ENCODE assay signal across 8 cellular contexts in the genomic region with DNA sequence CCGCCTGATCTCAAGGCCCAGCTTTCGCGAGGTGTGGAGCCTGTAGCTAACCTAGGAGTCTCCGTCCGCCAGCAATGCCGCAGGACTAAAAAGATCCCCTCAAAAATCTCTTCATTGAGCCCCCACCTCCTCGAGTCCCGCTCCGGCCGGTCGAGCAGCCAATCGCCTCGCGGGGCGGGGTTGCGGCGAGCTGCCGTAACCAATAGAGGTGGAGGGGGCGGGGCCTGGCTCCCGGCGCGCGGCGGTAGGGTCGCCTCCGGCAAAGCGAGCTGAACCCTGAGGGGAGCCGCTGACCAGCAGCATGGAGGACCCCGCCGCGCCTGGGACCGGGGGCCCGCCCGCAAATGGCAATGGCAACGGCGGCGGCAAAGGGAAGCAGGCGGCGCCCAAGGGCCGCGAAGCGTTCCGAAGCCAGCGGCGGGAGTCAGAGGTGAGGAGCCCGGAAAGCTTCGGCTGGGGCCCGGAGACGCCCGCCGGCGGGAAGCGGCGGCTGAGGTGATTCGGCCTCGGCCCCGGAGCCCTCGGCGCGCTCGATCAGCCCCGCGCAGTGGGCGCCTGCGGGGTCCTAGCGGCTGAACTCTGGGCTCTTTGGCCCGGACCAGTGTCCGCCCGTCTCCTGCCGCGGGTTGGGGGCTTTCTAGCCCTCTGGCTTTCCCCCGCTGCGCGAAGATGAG. TPM values are rescaled to one million over a fixed set of nuclear protein-coding genes. Genes with fewer than 3 reads are reported as not detected.
DNase-seq lines count a peak whose midpoint lies in the region; ATAC-seq and TF ChIP-seq lines count a peak whose summit lies in the region.

A gene with protein sequence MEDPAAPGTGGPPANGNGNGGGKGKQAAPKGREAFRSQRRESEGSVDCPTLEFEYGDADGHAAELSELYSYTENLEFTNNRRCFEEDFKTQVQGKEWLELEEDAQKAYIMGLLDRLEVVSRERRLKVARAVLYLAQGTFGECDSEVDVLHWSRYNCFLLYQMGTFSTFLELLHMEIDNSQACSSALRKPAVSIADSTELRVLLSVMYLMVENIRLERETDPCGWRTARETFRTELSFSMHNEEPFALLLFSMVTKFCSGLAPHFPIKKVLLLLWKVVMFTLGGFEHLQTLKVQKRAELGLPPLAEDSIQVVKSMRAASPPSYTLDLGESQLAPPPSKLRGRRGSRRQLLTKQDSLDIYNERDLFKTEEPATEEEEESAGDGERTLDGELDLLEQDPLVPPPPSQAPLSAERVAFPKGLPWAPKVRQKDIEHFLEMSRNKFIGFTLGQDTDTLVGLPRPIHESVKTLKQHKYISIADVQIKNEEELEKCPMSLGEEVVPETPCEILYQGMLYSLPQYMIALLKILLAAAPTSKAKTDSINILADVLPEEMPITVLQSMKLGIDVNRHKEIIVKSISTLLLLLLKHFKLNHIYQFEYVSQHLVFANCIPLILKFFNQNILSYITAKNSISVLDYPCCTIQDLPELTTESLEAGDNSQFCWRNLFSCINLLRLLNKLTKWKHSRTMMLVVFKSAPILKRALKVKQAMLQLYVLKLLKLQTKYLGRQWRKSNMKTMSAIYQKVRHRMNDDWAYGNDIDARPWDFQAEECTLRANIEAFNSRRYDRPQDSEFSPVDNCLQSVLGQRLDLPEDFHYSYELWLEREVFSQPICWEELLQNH (plus strand): TSS at position 261 of the 674 bp plus-strand sequence. CDS start 41 bp downstream, at position 302.

- in situ Hi-C loops in GM13977 (cut with MboI; ENCODE audit: low pct_unique_long_range_greater_than_20kb, low sequenced_read_pairs, unreplicated experiment) = no loop called here

- intact Hi-C loops in heart left ventricle (cut with DNase I) (loop anchor here in 1 of 10 donors (5.0 kb wide), 1 partner anchor 42 kb away; no protein-coding TSS in a partner anchor), posterior vena cava (cut with DNase I) (no loop called here)

- no peaks in the 10 kb centered on the region for H3K9me3 ChIP-seq in heart left ventricle
- no peaks in the 10 kb centered on the region for H3K9me3 ChIP-seq in upper lobe of left lung

- WGBS in heart left ventricle, 4 donors = 0% methylated on average over 29 to 74 of the region's 74 CpGs
- WGBS in upper lobe of left lung, 2 donors = 0 to 1% methylated on average over 14 to 15 of the region's 74 CpGs

- TF ChIP-seq POLR2A in heart left ventricle (IDR thresholded peaks at IDR 0.05) (peak in 1 of 2 donors; percentile 83), upper lobe of left lung (IDR thresholded peaks at IDR 0.05) (peak in 2 of 4 donors; percentile 44 to 71)

- H3K4me1 ChIP-seq in heart left ventricle = peaks cover 0 to 24% (median 7%) of the 10 kb centered on the region in 12 donors
- peaks cover 8 to 16% (median 12%) of the 10 kb centered on the region in 4 donors for H3K4me1 ChIP-seq in upper lobe of left lung

- H3K27ac ChIP-seq in heart left ventricle (peak within 1 kb of the TSS in 11 of 12 donors; percentile 54 to 81 (median 71)), upper lobe of left lung (peak within 1 kb of the TSS in 3 of 4 donors; percentile 46 to 68 (median 49))

- peaks cover 0 to 36% (median 0%) of the 10 kb centered on the region in 9 donors for H3K27me3 ChIP-seq in heart left ventricle
- peaks cover 0 to 6% (median 2%) of the 10 kb centered on the region in 4 donors for H3K27me3 ChIP-seq in upper lobe of left lung

- no peak for TF ChIP-seq EP300 in upper lobe of left lung (IDR thresholded peaks at IDR 0.05)

- TF ChIP-seq CTCF in GM13977 (IDR thresholded peaks at IDR 0.05; ENCODE audit: extremely low read depth, insufficient read depth, missing control alignments) (no peak), heart left ventricle (IDR thresholded peaks at IDR 0.05) (peak in 1 of 12 donors; percentile 12), upper lobe of left lung (IDR thresholded peaks at IDR 0.05) (no peak)

- H3K36me3 ChIP-seq in heart left ventricle (no peaks in the 10 kb centered on the region), upper lobe of left lung (no peaks in the 10 kb centered on the region)

- DNase-seq in GM13977 (ENCODE audit: low spot score) (peak; percentile 94), NCI-H1417 treated with DMSO at 0.1 percent for 48 hours (lab: John Stamatoyannopoulos, UW) (peak; percentile 89), SW480 (ENCODE audit: low spot score) (peak; percentile 85), heart left ventricle (peak; percentile 94 to 96 (median 96)), posterior vena cava (ENCODE audit: low spot score) (peak; percentile 95), upper lobe of left lung (peak; percentile 94 to 99)
- peak; percentile 77 for DNase-seq in activated naive CD8-positive, alpha-beta T cell treated with anti-CD3 and anti-CD28 coated beads, Interleukin-2, amount 50 U/mL, for 16 hours (ENCODE audit: low read depth, low spot score)

- H3K4me3 ChIP-seq in heart left ventricle = peak within 1 kb of the TSS; percentile 66 to 95 (median 82)
- H3K4me3 ChIP-seq in upper lobe of left lung = peak within 1 kb of the TSS; percentile 63 to 92 (median 78)

- ATAC-seq in HG02840 (IDR thresholded peaks at IDR 0.05; ENCODE audit: low FRiP score, unreplicated experiment) = peak; percentile 94
- ATAC-seq in heart left ventricle = peak; percentile 97 to 99 (median 99)
- peak; percentile 97 to 99 for ATAC-seq in upper lobe of left lung (ENCODE audit: low FRiP score in 2 of 2)

RNA-seq across cellular contexts. Expression of the gene that starts here (rescaled TPM):
- total RNA-seq in heart left ventricle (10 to 100 TPM; 11.4 to 43.7 (median 18.2) TPM), posterior vena cava (under 1 TPM; 0.28 to 0.33 TPM), upper lobe of left lung (1 to 10 TPM; 1.0 to 5.2 (median 1.7) TPM)
- 10 to 100 TPM in 1 of 2 donors, 1 to 10 TPM in 1; 7.6 to 29.3 TPM for polyA plus RNA-seq in heart left ventricle

Comparison
In these comparisons a context has a peak if more than half of its experiments do, and no peak if none do; other contexts are left out.
1. Peak in every context shown above with its lines: DNase-seq, ATAC-seq, H3K4me3 ChIP-seq and H3K27ac ChIP-seq.
2. Peak in DNase-seq in posterior vena cava; RNA of the gene not detected or under 1 TPM.